In genomic region chr2:74531666-74532065, GRCh38 we compare ENCODE assay signal across 1 cellular context.
TF ChIP-seq lines count a peak whose summit lies in the region.

No MANE protein-coding gene starts in this region.

TF ChIP-seq in GM12878, 131 proteins besides CTCF, POLR2A, EP300 and RAD21:
- no peak for TF ChIP-seq SIN3A (IDR thresholded peaks at IDR 0.05; ENCODE audit: low read depth, low read length)
- TF ChIP-seq SPI1 (IDR thresholded peaks at IDR 0.05; ENCODE audit: borderline replicate concordance, insufficient read depth, low read depth, low read length), result peak; percentile 5; the same call in 1 of the 2 replicates
TF ChIP-seq in GM12878: peak in this region for 1.
